Comparison of ENCODE assay signal across 8 cellular contexts in the genomic region with DNA sequence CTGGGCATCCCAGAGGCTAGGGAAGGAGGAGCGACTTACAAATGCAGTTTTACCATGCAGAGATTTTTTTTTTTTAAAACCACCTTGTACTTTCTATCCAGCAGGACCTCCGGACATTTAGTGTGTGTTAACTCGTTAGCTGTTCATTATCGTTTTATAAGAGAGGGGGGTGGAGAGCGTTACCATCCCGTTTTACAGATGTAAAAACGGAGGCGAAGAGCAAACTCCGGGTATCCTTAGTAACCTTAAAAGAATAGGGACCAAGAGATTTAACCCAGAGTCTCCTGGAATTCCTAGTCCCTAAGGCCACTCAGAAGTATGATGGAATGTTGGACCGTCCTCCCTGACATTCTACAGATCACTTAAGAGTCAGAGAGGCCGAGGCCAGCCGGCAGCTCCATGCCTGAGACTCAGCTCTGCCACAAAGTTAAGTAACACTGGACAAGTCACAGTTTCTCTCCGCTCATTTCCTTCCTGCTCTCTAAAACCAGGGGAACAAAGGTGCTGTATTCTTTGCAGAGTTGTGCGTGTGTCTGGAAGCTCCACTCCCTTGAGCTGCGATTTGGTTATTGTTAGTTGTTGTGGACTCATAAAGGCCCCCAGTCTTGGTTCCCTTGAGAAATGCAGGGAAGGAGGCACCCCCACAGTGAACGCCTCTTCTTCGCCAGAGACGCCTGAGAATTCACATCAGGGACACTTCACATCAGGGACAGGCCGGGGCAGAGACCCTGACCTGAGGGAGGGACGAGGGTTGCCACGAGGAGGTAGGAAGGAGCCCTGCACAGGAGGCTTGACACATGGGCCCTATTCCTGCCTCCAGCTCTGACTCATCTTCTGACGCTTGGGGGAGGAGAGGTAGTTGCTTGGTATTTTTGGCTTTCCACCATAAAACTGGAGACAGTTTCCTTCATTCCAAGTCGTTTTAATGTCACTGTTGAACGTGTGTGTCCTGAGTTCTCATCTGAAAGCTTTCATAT. TPM values are rescaled to one million over a fixed set of nuclear protein-coding genes. Genes with fewer than 3 reads are reported as not detected.
A peak's percentile ranks its signal among the peaks of the same experiment; 100 is the strongest.
DNase-seq lines count a peak whose midpoint lies in the region; ATAC-seq and TF ChIP-seq lines count a peak whose summit lies in the region.

No MANE protein-coding gene starts in this region.

- no peak overlapping the region for H3K9ac ChIP-seq in neural progenitor cell

- H4K20me1 ChIP-seq in neural progenitor cell (ENCODE audit: low read depth), result peaks cover 13% of the 10 kb centered on the region

- H3K27me3 Mint-ChIP-seq in activated CD8-positive, alpha-beta memory T cell treated with anti-CD3 and anti-CD28 coated beads, Interleukin-2, amount 10 ng/mL, durations not matched to agents 7 days and 5 days, result no peaks in the 10 kb centered on the region
- peaks cover 3% of the 10 kb centered on the region for H3K27me3 Mint-ChIP-seq in neural progenitor cell (ENCODE audit: insufficient read depth, low read depth)

- CTCF ChIA-PET in activated CD8-positive, alpha-beta memory T cell treated with anti-CD3 and anti-CD28 coated beads, Interleukin-2, amount 10 ng/mL, durations not matched to agents 7 days and 5 days (lab: Charles Lee), result interaction anchor here (1.4 to 2.4 kb wide), 3 partner anchors 9 to 117 kb away, joined by 4 to 6 read pairs (median 4); no protein-coding TSS in a partner anchor
- CTCF ChIA-PET in GM10248 (lab: Yijun Ruan, JAX), result interaction anchor here (1.0 to 2.1 kb wide), 7 partner anchors 8 to 151 kb away, joined by 3 to 9 read pairs (median 3); no protein-coding TSS in a partner anchor

- H3K4me2 ChIP-seq in neural progenitor cell, result peak overlapping the region; percentile 99

- H3K4me3 ChIP-seq in fibroblast of the aortic adventitia (ENCODE audit: low read depth, low read length), result peak overlapping the region; percentile 84
- peak overlapping the region; percentile 95 for H3K4me3 ChIP-seq in neural progenitor cell

- DNase-seq in ELR (ENCODE audit: low read depth) (peak; percentile 96), LHCN-M2 (ENCODE audit: low read depth) (peak; percentile 84), fibroblast of the aortic adventitia (ENCODE audit: low read depth) (peak; percentile 81), neural progenitor cell (ENCODE audit: low spot score) (peak; percentile 70), GM10248 (ENCODE audit: extremely low spot score) (no peak), ecto neural progenitor cell (ENCODE audit: low spot score) (no peak)
- no peak for DNase-seq in activated CD8-positive, alpha-beta memory T cell treated with anti-CD3 and anti-CD28 coated beads, Interleukin-2, amount 10 ng/mL, durations not matched to agents 7 days and 5 days

- no peak for TF ChIP-seq CTCF in fibroblast of the aortic adventitia (IDR thresholded peaks at IDR 0.05; ENCODE audit: insufficient read depth, low read length)
- TF ChIP-seq CTCF in neural progenitor cell (IDR thresholded peaks at IDR 0.05), result no peak
- TF ChIP-seq CTCF in GM10248 (IDR thresholded peaks at IDR 0.05; ENCODE audit: control extremely low read depth, extremely low read depth, low read depth, missing control alignments), result no peak

- H3K4me3 Mint-ChIP-seq in activated CD8-positive, alpha-beta memory T cell treated with anti-CD3 and anti-CD28 coated beads, Interleukin-2, amount 10 ng/mL, durations not matched to agents 7 days and 5 days, result peak overlapping the region; percentile 82
- peak overlapping the region; percentile 98 for H3K4me3 Mint-ChIP-seq in neural progenitor cell

- H3K9me3 Mint-ChIP-seq in activated CD8-positive, alpha-beta memory T cell treated with anti-CD3 and anti-CD28 coated beads, Interleukin-2, amount 10 ng/mL, durations not matched to agents 7 days and 5 days (ENCODE audit: low read depth), result no peaks in the 10 kb centered on the region
- no peaks in the 10 kb centered on the region for H3K9me3 Mint-ChIP-seq in neural progenitor cell

- peaks cover 24% of the 10 kb centered on the region for H3K27me3 ChIP-seq in neural progenitor cell

- no peak for ATAC-seq in activated CD8-positive, alpha-beta memory T cell treated with anti-CD3 and anti-CD28 coated beads, Interleukin-2, amount 10 ng/mL, durations not matched to agents 7 days and 5 days
- no peak for ATAC-seq in HG02588 (IDR thresholded peaks at IDR 0.05; ENCODE audit: unreplicated experiment)

- peak overlapping the region; percentile 81 for H3K27ac Mint-ChIP-seq in activated CD8-positive, alpha-beta memory T cell treated with anti-CD3 and anti-CD28 coated beads, Interleukin-2, amount 10 ng/mL, durations not matched to agents 7 days and 5 days
- no peak overlapping the region for H3K27ac Mint-ChIP-seq in neural progenitor cell

- H3K4me1 Mint-ChIP-seq in activated CD8-positive, alpha-beta memory T cell treated with anti-CD3 and anti-CD28 coated beads, Interleukin-2, amount 10 ng/mL, durations not matched to agents 7 days and 5 days, result peaks cover 38% of the 10 kb centered on the region
- peaks cover 48% of the 10 kb centered on the region for H3K4me1 Mint-ChIP-seq in neural progenitor cell

- H3K36me3 ChIP-seq in neural progenitor cell, result no peaks in the 10 kb centered on the region

- H3K4me1 ChIP-seq in neural progenitor cell, result peaks cover 38% of the 10 kb centered on the region

- H3K9me3 ChIP-seq in neural progenitor cell (ENCODE audit: low read depth), result no peaks in the 10 kb centered on the region

- H3K27ac ChIP-seq in neural progenitor cell, result no peak overlapping the region

- H2AFZ ChIP-seq in neural progenitor cell (replicated peaks), result no peak overlapping the region

- H3K36me3 Mint-ChIP-seq in activated CD8-positive, alpha-beta memory T cell treated with anti-CD3 and anti-CD28 coated beads, Interleukin-2, amount 10 ng/mL, durations not matched to agents 7 days and 5 days, result no peaks in the 10 kb centered on the region
- H3K36me3 Mint-ChIP-seq in neural progenitor cell, result no peaks in the 10 kb centered on the region

- H3F3A ChIP-seq in neural progenitor cell (ENCODE audit: low read depth), result peaks cover 39% of the 10 kb centered on the region

- POLR2A ChIA-PET in GM10248 (lab: Yijun Ruan, JAX), result interaction anchor here (0.8 kb wide), 1 partner anchor 12 kb away, joined by 3 read pairs; no protein-coding TSS in a partner anchor

- H3K79me2 ChIP-seq in neural progenitor cell (ENCODE audit: low read depth), result peaks cover 51% of the 10 kb centered on the region

RNA-seq across cellular contexts. Expression of gene DUSP14, which starts 1.2 kb away (rescaled TPM):
- 51.0 and 52.8 TPM in 2 replicates for total RNA-seq in LHCN-M2 (2014; rRNA removed)
- polyA plus RNA-seq in LHCN-M2 (2012), result 63.1 TPM
- 10 to 100 TPM; 11.4 to 16.9 TPM for total RNA-seq in activated CD8-positive, alpha-beta memory T cell treated with anti-CD3 and anti-CD28 coated beads, Interleukin-2, amount 10 ng/mL, durations not matched to agents 7 days and 5 days
- total RNA-seq in fibroblast of the aortic adventitia (ENCODE audit: low replicate concordance), result 14.5 and 52.8 TPM in 2 replicates
- total RNA-seq in neural progenitor cell (ENCODE audit: low replicate concordance), result 17.3 and 21.6 TPM in 2 replicates

Comparison
In these comparisons a context has a peak if more than half of its experiments do, and no peak if none do; other contexts are left out.
1. DNase-seq: peak in ELR (single experiment), LHCN-M2 (single experiment), fibroblast of the aortic adventitia (single experiment) and neural progenitor cell (single experiment); none in activated CD8-positive, alpha-beta memory T cell treated with anti-CD3 and anti-CD28 coated beads, Interleukin-2, amount 10 ng/mL, durations not matched to agents 7 days and 5 days (single experiment), GM10248 (single experiment) and ecto neural progenitor cell (single experiment).